Comparison of ENCODE assay signal across 8 cellular contexts in the genomic region with DNA sequence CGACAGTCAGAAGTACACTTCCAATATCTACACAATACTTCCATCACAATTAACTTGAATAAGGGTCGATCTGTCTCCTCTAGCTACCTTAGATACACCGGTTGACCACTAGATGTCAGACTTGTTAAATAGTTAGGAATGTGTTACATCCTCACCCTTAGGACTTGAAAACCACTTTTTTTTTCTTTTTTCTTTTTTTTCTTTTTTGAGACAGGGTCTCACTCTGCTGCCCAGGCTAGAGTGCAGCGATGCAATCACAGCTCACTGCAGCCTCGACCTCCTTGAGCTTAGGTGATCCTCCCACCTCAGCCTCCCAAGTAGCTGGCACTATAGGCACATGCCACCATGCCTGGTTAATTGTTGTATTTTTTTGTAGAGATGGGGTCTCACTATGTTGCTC.
DNase-seq lines count a peak whose midpoint lies in the region; ATAC-seq and TF ChIP-seq lines count a peak whose summit lies in the region.

No MANE protein-coding gene starts in this region.

- no peaks in the 10 kb centered on the region for H3K36me3 ChIP-seq in colonic mucosa

- H3K27me3 ChIP-seq in colonic mucosa, result no peaks in the 10 kb centered on the region

- no peak overlapping the region for H3K4me3 Mint-ChIP-seq in T-helper 2 cell treated with Interferon-gamma antibody and Interleukin-4, amounts not matched to agents 5 μg/mL and 100 μg/mL, for 36 hours
- H3K4me3 Mint-ChIP-seq in immature natural killer cell, result no peak overlapping the region

- H3K9me3 Mint-ChIP-seq in T-helper 2 cell treated with Interferon-gamma antibody and Interleukin-4, amounts not matched to agents 5 μg/mL and 100 μg/mL, for 36 hours, result no peaks in the 10 kb centered on the region
- peaks cover 0 to 2% (median 0%) of the 10 kb centered on the region in 6 donors for H3K9me3 Mint-ChIP-seq in immature natural killer cell

- ATAC-seq in GM21515 (IDR thresholded peaks at IDR 0.05; ENCODE audit: unreplicated experiment), result peak; percentile 82

- H3K4me1 ChIP-seq in colonic mucosa, result no peaks in the 10 kb centered on the region

- H3K27ac ChIP-seq in colonic mucosa, result no peak overlapping the region

- intact Hi-C loops in colonic mucosa (cut with DNase I), result loop anchor here (5.0 kb wide), 3 partner anchors 150 to 765 kb away; no protein-coding TSS in a partner anchor

- in situ Hi-C loops in G401 (cut with HindIII; ENCODE audit: low sequenced_read_pairs), result no loop called here

- no peaks in the 10 kb centered on the region for H3K36me3 Mint-ChIP-seq in T-helper 2 cell treated with Interferon-gamma antibody and Interleukin-4, amounts not matched to agents 5 μg/mL and 100 μg/mL, for 36 hours (ENCODE audit: low read depth)
- H3K36me3 Mint-ChIP-seq in immature natural killer cell, result no peaks in the 10 kb centered on the region

- peak; percentile 60 for TF ChIP-seq CTCF in colonic mucosa (IDR thresholded peaks at IDR 0.05)

- H3K27me3 Mint-ChIP-seq in T-helper 2 cell treated with Interferon-gamma antibody and Interleukin-4, amounts not matched to agents 5 μg/mL and 100 μg/mL, for 36 hours (ENCODE audit: low read depth), result no peaks in the 10 kb centered on the region
- peaks cover 0 to 8% (median 2%) of the 10 kb centered on the region in 3 donors for H3K27me3 Mint-ChIP-seq in immature natural killer cell (ENCODE audit: low read depth in 3 of 3)

- no peak overlapping the region for H3K9ac ChIP-seq in colonic mucosa (ENCODE audit: low read depth in 2 of 2, low read length in 2 of 2)

- H3K9me3 ChIP-seq in colonic mucosa, result no peaks in the 10 kb centered on the region

- no peak overlapping the region for H3K27ac Mint-ChIP-seq in T-helper 2 cell treated with Interferon-gamma antibody and Interleukin-4, amounts not matched to agents 5 μg/mL and 100 μg/mL, for 36 hours
- H3K27ac Mint-ChIP-seq in immature natural killer cell, result no peak overlapping the region

- H3K4me3 ChIP-seq in colonic mucosa, result no peak overlapping the region

- DNase-seq in G401 (ENCODE audit: low spot score) (peak; percentile 81), HS-5 (ENCODE audit: low read depth) (peak; percentile 35), NOMO-1 treated with dmso at 0.1 percent for 144 hours (lab: John Stamatoyannopoulos, UW; ENCODE audit: unreplicated experiment) (peak; percentile 4), colonic mucosa (no peak), middle frontal gyrus (ENCODE audit: extremely low spot score, low spot score) (peak; percentile 39), immature natural killer cell (no peak)
- no peak for DNase-seq in T-helper 2 cell treated with Interferon-gamma antibody and Interleukin-4, amounts not matched to agents 5 μg/mL and 100 μg/mL, for 36 hours (ENCODE audit: low spot score)

- H3K4me1 Mint-ChIP-seq in T-helper 2 cell treated with Interferon-gamma antibody and Interleukin-4, amounts not matched to agents 5 μg/mL and 100 μg/mL, for 36 hours (ENCODE audit: low read depth), result no peaks in the 10 kb centered on the region
- no peaks in the 10 kb centered on the region for H3K4me1 Mint-ChIP-seq in immature natural killer cell

Comparison
In these comparisons a context has a peak if more than half of its experiments do, and no peak if none do; other contexts are left out.
1. DNase-seq: peak in G401 (single experiment), HS-5 (single experiment), NOMO-1 treated with dmso at 0.1 percent for 144 hours (single experiment) and middle frontal gyrus (single experiment); none in colonic mucosa (single experiment), T-helper 2 cell treated with Interferon-gamma antibody and Interleukin-4, amounts not matched to agents 5 μg/mL and 100 μg/mL, for 36 hours (single experiment) and immature natural killer cell (0 of 3).